ENCODE assay signal across 36 cellular contexts in the genomic region with DNA sequence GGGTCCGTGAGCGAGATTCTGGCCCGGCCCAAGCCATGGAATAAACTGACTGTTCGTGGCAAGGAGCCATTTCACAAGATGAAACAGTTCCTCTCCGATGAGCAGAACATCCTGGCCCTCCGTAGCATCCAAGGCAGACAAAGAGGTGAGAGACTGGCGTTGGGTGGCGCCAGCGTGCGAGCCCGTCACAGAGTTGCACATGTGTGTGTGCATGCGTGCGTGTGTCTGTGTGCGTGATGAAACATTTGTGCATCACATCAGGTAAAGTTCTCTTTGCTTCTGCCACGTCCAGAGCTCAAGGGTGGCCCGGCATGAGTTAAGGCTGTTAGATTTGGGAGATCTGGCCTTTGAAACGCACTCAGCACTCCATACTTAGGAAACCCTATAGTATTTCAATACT.
"Had no signal": no experiment of that assay in that cellular context is flagged by ENCODE, and none has a peak within 500 bp of the region (broad histone marks: within the 10 kb centered on the region; RNA-seq: fewer than 3 reads in every experiment).

No MANE protein-coding gene starts in this region.

- H3K27me3 ChIP-seq: ascending aorta, cardiac muscle cell had no signal

- ATAC-seq: activated CD8-positive, alpha-beta memory T cell treated with anti-CD3 and anti-CD28 coated beads, Interleukin-2, amount 10 ng/mL, durations not matched to agents 7 days and 5 days; activated CD8-positive, alpha-beta T cell treated with anti-CD3 and anti-CD28 coated beads for 36 hours; activated naive CD8-positive, alpha-beta T cell treated with anti-CD3 and anti-CD28 coated beads, Interleukin-2, amount 50 U/mL, for 24 hours had no signal

- H3K9me3 Mint-ChIP-seq: activated B cell treated with CpG ODN at 0.5 μM for 24 hours; activated CD4-positive, alpha-beta memory T cell treated with anti-CD3 and anti-CD28 coated beads for 36 hours; activated CD4-positive, alpha-beta T cell treated with anti-CD3 and anti-CD28 coated beads, Interleukin-2, amount 10 ng/mL, durations not matched to agents 24 days and 14 days; activated CD8-positive, alpha-beta T cell treated with anti-CD3 and anti-CD28 coated beads for 36 hours; activated naive CD4-positive, alpha-beta T cell treated with anti-CD3 and anti-CD28 coated beads, Interleukin-2, amount 10 ng/mL, durations not matched to agents 7 days and 5 days; activated naive CD4-positive, alpha-beta T cell treated with anti-CD3 and anti-CD28 coated beads, Interleukin-2, amount 50 U/mL, for 24 hours; activated naive CD8-positive, alpha-beta T cell treated with anti-CD3 and anti-CD28 coated beads, Interleukin-2, amount 10 ng/mL, durations not matched to agents 7 days and 5 days; activated naive CD8-positive, alpha-beta T cell treated with anti-CD3 and anti-CD28 coated beads, Interleukin-2, amount 50 U/mL, for 24 hours; activated T-cell treated with anti-CD3 and anti-CD28 coated beads, Interleukin-2, amount 50 U/mL, for 24 hours; activated T-helper 2 cell treated with anti-CD3 and anti-CD28 coated beads, Interferon-gamma antibody, Interleukin-2, Interleukin-4, amounts not matched to agents 10 μg/mL and 5 μg/mL and 100 μg/mL, durations not matched to agents 14 hours and 24 hours and 36 hours; brain; central memory CD8-positive, alpha-beta T cell; T-helper 1 cell treated with Interleukin-12 subunit alpha and Interleukin-12 subunit beta and Interleukin-4 antibody, amounts not matched to agents 30 μg/mL and 1 μg/mL, for 36 hours; T-helper 2 cell treated with Interferon-gamma antibody and Interleukin-4, amounts not matched to agents 5 μg/mL and 100 μg/mL, for 36 hours had no signal

- FAIRE-seq: bronchial epithelial cell, TTC549 had no signal

- H3K9me3 ChIP-seq: ascending aorta had no signal

- H3K4me3 Mint-ChIP-seq: activated B cell treated with CpG ODN at 0.5 μM for 24 hours; activated CD4-positive, alpha-beta memory T cell treated with anti-CD3 and anti-CD28 coated beads for 36 hours; activated CD4-positive, alpha-beta T cell treated with anti-CD3 and anti-CD28 coated beads, Interleukin-2, amount 10 ng/mL, durations not matched to agents 24 days and 14 days; activated CD8-positive, alpha-beta memory T cell treated with anti-CD3 and anti-CD28 coated beads, Interleukin-2, amount 10 ng/mL, durations not matched to agents 7 days and 5 days; activated CD8-positive, alpha-beta T cell treated with anti-CD3 and anti-CD28 coated beads for 36 hours; activated naive CD4-positive, alpha-beta T cell treated with anti-CD3 and anti-CD28 coated beads, Interleukin-2, amount 10 ng/mL, durations not matched to agents 7 days and 5 days; activated naive CD4-positive, alpha-beta T cell treated with anti-CD3 and anti-CD28 coated beads, Interleukin-2, amount 50 U/mL, for 24 hours; activated naive CD8-positive, alpha-beta T cell; activated naive CD8-positive, alpha-beta T cell treated with anti-CD3 and anti-CD28 coated beads, Interleukin-2, amount 10 ng/mL, durations not matched to agents 7 days and 5 days; activated naive CD8-positive, alpha-beta T cell treated with anti-CD3 and anti-CD28 coated beads, Interleukin-2, amount 50 U/mL, for 24 hours; activated T-cell treated with anti-CD3 and anti-CD28 coated beads, Interleukin-2, amount 50 U/mL, for 24 hours; brain; central memory CD8-positive, alpha-beta T cell; T-helper 1 cell treated with Interleukin-12 subunit alpha and Interleukin-12 subunit beta and Interleukin-4 antibody, amounts not matched to agents 30 μg/mL and 1 μg/mL, for 36 hours; T-helper 2 cell treated with Interferon-gamma antibody and Interleukin-4, amounts not matched to agents 5 μg/mL and 100 μg/mL, for 36 hours had no signal

- H3K27ac ChIP-seq: ascending aorta, cardiac muscle cell, VCaP had no signal

- H3K36me3 Mint-ChIP-seq: activated CD8-positive, alpha-beta memory T cell treated with anti-CD3 and anti-CD28 coated beads, Interleukin-2, amount 10 ng/mL, durations not matched to agents 7 days and 5 days; activated naive CD8-positive, alpha-beta T cell treated with anti-CD3 and anti-CD28 coated beads, Interleukin-2, amount 10 ng/mL, durations not matched to agents 7 days and 5 days had no signal

- H3K27me3 Mint-ChIP-seq: activated B cell treated with CpG ODN at 0.5 μM for 24 hours; activated CD4-positive, alpha-beta memory T cell treated with anti-CD3 and anti-CD28 coated beads for 36 hours; activated CD4-positive, alpha-beta T cell treated with anti-CD3 and anti-CD28 coated beads, Interleukin-2, amount 10 ng/mL, durations not matched to agents 24 days and 14 days; activated CD8-positive, alpha-beta memory T cell treated with anti-CD3 and anti-CD28 coated beads, Interleukin-2, amount 10 ng/mL, durations not matched to agents 7 days and 5 days; activated CD8-positive, alpha-beta T cell treated with anti-CD3 and anti-CD28 coated beads for 36 hours; activated naive CD4-positive, alpha-beta T cell treated with anti-CD3 and anti-CD28 coated beads, Interleukin-2, amount 10 ng/mL, durations not matched to agents 7 days and 5 days; activated naive CD4-positive, alpha-beta T cell treated with anti-CD3 and anti-CD28 coated beads, Interleukin-2, amount 50 U/mL, for 24 hours; activated naive CD8-positive, alpha-beta T cell; activated naive CD8-positive, alpha-beta T cell treated with anti-CD3 and anti-CD28 coated beads, Interleukin-2, amount 10 ng/mL, durations not matched to agents 7 days and 5 days; activated naive CD8-positive, alpha-beta T cell treated with anti-CD3 and anti-CD28 coated beads, Interleukin-2, amount 50 U/mL, for 24 hours; activated T-cell treated with anti-CD3 and anti-CD28 coated beads, Interleukin-2, amount 50 U/mL, for 24 hours; brain; central memory CD8-positive, alpha-beta T cell had no signal

- H3K27ac Mint-ChIP-seq: activated B cell treated with CpG ODN at 0.5 μM for 24 hours; activated CD4-positive, alpha-beta memory T cell treated with anti-CD3 and anti-CD28 coated beads for 36 hours; activated CD4-positive, alpha-beta T cell treated with anti-CD3 and anti-CD28 coated beads, Interleukin-2, amount 10 ng/mL, durations not matched to agents 24 days and 14 days; activated CD8-positive, alpha-beta memory T cell treated with anti-CD3 and anti-CD28 coated beads, Interleukin-2, amount 10 ng/mL, durations not matched to agents 7 days and 5 days; activated CD8-positive, alpha-beta T cell treated with anti-CD3 and anti-CD28 coated beads for 36 hours; activated naive CD4-positive, alpha-beta T cell treated with anti-CD3 and anti-CD28 coated beads, Interleukin-2, amount 10 ng/mL, durations not matched to agents 7 days and 5 days; activated naive CD8-positive, alpha-beta T cell; activated naive CD8-positive, alpha-beta T cell treated with anti-CD3 and anti-CD28 coated beads, Interleukin-2, amount 10 ng/mL, durations not matched to agents 7 days and 5 days; activated naive CD8-positive, alpha-beta T cell treated with anti-CD3 and anti-CD28 coated beads, Interleukin-2, amount 50 U/mL, for 24 hours; activated T-cell treated with anti-CD3 and anti-CD28 coated beads, Interleukin-2, amount 50 U/mL, for 24 hours; activated T-helper 2 cell treated with anti-CD3 and anti-CD28 coated beads, Interferon-gamma antibody, Interleukin-2, Interleukin-4, amounts not matched to agents 10 μg/mL and 5 μg/mL and 100 μg/mL, durations not matched to agents 14 hours and 24 hours and 36 hours; brain; T-helper 1 cell treated with Interleukin-12 subunit alpha and Interleukin-12 subunit beta and Interleukin-4 antibody, amounts not matched to agents 30 μg/mL and 1 μg/mL, for 36 hours; T-helper 2 cell treated with Interferon-gamma antibody and Interleukin-4, amounts not matched to agents 5 μg/mL and 100 μg/mL, for 36 hours had no signal

- DNase-seq: activated B cell treated with CpG ODN at 0.5 μM for 24 hours; activated CD4-positive, alpha-beta memory T cell treated with anti-CD3 and anti-CD28 coated beads for 36 hours; activated CD4-positive, alpha-beta T cell treated with anti-CD3 and anti-CD28 coated beads for 4 hours; activated CD4-positive, alpha-beta T cell treated with anti-CD3 and anti-CD28 coated beads, Interleukin-2, amount 10 ng/mL, durations not matched to agents 24 days and 14 days; activated CD4-positive, alpha-beta T cell treated with anti-CD3 and anti-CD28 coated beads, Interleukin-2, amount 50 U/mL, for 1 hour; activated CD4-positive, alpha-beta T cell treated with anti-CD3 and anti-CD28 coated beads, Interleukin-2, amount 50 U/mL, for 4 hours; activated CD4-positive, CD25-positive, alpha-beta regulatory T cell treated with anti-CD3 and anti-CD28 coated beads, Interleukin-2, amount 50 U/mL, for 72 hours; activated CD8-positive, alpha-beta memory T cell treated with anti-CD3 and anti-CD28 coated beads, Interleukin-2, amount 10 ng/mL, durations not matched to agents 7 days and 5 days; activated CD8-positive, alpha-beta memory T cell treated with anti-CD3 and anti-CD28 coated beads, Interleukin-2, amount 50 U/mL, for 48 hours; activated CD8-positive, alpha-beta T cell treated with anti-CD3 and anti-CD28 coated beads for 36 hours; activated effector memory CD4-positive, alpha-beta T cell treated with Interleukin-2 at 50 U/mL for 16 hours; activated gamma-delta T cell; activated naive CD4-positive, alpha-beta T cell treated with anti-CD3 and anti-CD28 coated beads, Interleukin-2, amount 10 ng/mL, durations not matched to agents 7 days and 5 days; activated naive CD4-positive, alpha-beta T cell treated with Interleukin-2 at 50 U/mL for 16 hours; activated naive CD8-positive, alpha-beta T cell treated with anti-CD3 and anti-CD28 coated beads, Interleukin-2, amount 10 ng/mL, durations not matched to agents 7 days and 5 days; activated naive CD8-positive, alpha-beta T cell treated with anti-CD3 and anti-CD28 coated beads, Interleukin-2, amount 50 U/mL, for 24 hours; activated T-cell treated with anti-CD3 and anti-CD28 coated beads, Interleukin-2, amount 50 U/mL, for 24 hours; activated T-cell treated with anti-CD3 and anti-CD28 coated beads, Interleukin-2, amount 50 U/mL, for 48 hours; amygdala; anterior cingulate cortex; cerebellar nuclear complex; T-helper 1 cell; T-helper 2 cell; T-helper 9 cell had no signal

- H3K4me1 ChIP-seq: ascending aorta had no signal

- H3K4me3 ChIP-seq: ascending aorta, cardiac muscle cell had no signal

- H3K4me1 Mint-ChIP-seq: activated B cell treated with CpG ODN at 0.5 μM for 24 hours; activated CD4-positive, alpha-beta T cell treated with anti-CD3 and anti-CD28 coated beads, Interleukin-2, amount 10 ng/mL, durations not matched to agents 24 days and 14 days; activated CD8-positive, alpha-beta memory T cell treated with anti-CD3 and anti-CD28 coated beads, Interleukin-2, amount 10 ng/mL, durations not matched to agents 7 days and 5 days; activated naive CD4-positive, alpha-beta T cell treated with anti-CD3 and anti-CD28 coated beads, Interleukin-2, amount 10 ng/mL, durations not matched to agents 7 days and 5 days; activated naive CD4-positive, alpha-beta T cell treated with anti-CD3 and anti-CD28 coated beads, Interleukin-2, amount 50 U/mL, for 24 hours; activated naive CD8-positive, alpha-beta T cell treated with anti-CD3 and anti-CD28 coated beads, Interleukin-2, amount 10 ng/mL, durations not matched to agents 7 days and 5 days; activated naive CD8-positive, alpha-beta T cell treated with anti-CD3 and anti-CD28 coated beads, Interleukin-2, amount 50 U/mL, for 24 hours had no signal
